In genomic region chr5:174798411-174798930, GRCh38 we compare ENCODE assay signal across 1 cellular context.
TF ChIP-seq lines count a peak whose summit lies in the region.

No MANE protein-coding gene starts in this region.

TF ChIP-seq in SK-N-SH, 30 proteins besides CTCF, POLR2A, EP300 and RAD21 (continued from another document):
- TF ChIP-seq NFIC (IDR thresholded peaks at IDR 0.05; ENCODE audit: borderline replicate concordance) (no peak), FOSL2 (IDR thresholded peaks at IDR 0.05; ENCODE audit: borderline replicate concordance, low read depth) (no peak), TEAD4 (IDR thresholded peaks at IDR 0.05; ENCODE audit: borderline replicate concordance, insufficient read depth) (no peak), USF2 (IDR thresholded peaks at IDR 0.05; ENCODE audit: borderline replicate concordance, low read depth, low read length) (no peak), MEF2A (IDR thresholded peaks at IDR 0.05; ENCODE audit: borderline replicate concordance, low read depth) (no peak), SMC3 (IDR thresholded peaks at IDR 0.05; ENCODE audit: low read depth, low read length) (no peak), RFX5 (IDR thresholded peaks at IDR 0.05; ENCODE audit: low read length) (no peak), FOXM1 (IDR thresholded peaks at IDR 0.05; ENCODE audit: low read depth) (no peak), SIN3A (IDR thresholded peaks at IDR 0.05; ENCODE audit: borderline replicate concordance, low read depth, low read length) (no peak), YY1 (IDR thresholded peaks at IDR 0.05; ENCODE audit: low read depth) (no peak), NRF1 (IDR thresholded peaks at IDR 0.05; ENCODE audit: low read depth, low read length) (no peak), TCF12 (IDR thresholded peaks at IDR 0.05) (no peak), ELF1 (IDR thresholded peaks at IDR 0.05) (no peak), TAF1 (IDR thresholded peaks at IDR 0.05; ENCODE audit: borderline replicate concordance, low read depth, low read length) (no peak), GABPA (IDR thresholded peaks at IDR 0.05; ENCODE audit: low read depth) (no peak), FOXJ3 (CRISPR knock-in tag; IDR thresholded peaks at IDR 0.05) (no peak), ZBTB33 (IDR thresholded peaks at IDR 0.05; ENCODE audit: borderline replicate concordance, low read depth) (no peak)
